Comparison of ENCODE assay signal across 8 cellular contexts in the genomic region with DNA sequence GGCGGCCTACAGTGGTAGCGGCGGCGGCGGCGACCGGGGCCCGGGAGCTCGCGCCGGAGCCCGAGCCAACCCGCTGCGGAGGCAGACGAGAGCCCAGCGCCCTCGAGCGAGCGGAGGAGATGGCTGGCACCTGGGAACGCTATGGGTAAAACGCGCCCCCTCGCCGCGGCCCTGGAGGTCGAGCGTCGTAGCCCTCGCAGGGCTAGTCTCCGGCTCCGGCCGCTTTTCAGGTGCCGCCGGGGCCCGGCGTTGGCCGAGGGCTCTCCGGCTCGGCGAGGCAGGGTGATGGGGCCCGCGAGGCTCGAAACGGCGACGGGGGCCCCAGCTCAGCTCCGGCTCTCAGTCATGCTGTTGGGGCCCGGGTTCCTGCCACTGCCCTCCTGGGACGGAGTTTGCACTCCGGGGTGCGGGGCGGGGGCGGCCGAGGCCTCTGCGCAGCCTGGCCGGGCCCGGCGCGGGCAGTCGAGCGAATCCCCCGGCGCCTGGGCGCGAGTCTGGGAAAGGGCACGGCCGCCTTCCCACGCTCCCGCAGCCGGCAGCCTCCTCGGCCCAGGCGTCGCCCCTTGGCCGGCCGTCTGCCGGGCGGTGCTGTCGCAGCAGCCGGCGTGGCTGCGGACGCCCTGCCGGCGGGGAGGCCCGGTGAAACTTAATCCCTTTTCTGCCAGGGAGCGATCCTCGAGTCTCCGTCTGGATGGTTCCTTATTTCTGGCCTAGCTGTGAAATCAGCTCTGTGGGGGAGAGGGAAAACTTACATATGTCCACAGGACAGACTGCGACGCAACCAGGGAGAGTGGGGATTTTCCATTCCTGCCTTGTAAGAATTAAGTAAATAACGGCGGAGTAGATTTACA. TPM values are rescaled to one million over a fixed set of nuclear protein-coding genes. Genes with fewer than 3 reads are reported as not detected.
A peak's percentile ranks its signal among the peaks of the same experiment; 100 is the strongest.
DNase-seq lines count a peak whose midpoint lies in the region; ATAC-seq and TF ChIP-seq lines count a peak whose summit lies in the region.

No MANE protein-coding gene starts in this region.

- no peaks in the 10 kb centered on the region for H3K27me3 Mint-ChIP-seq in activated T-helper 17 cell treated with anti-CD3 and anti-CD28 coated beads, Interleukin-2, amount 50 U/mL, for 72 hours
- peaks cover 5% of the 10 kb centered on the region for H3K27me3 Mint-ChIP-seq in nephron (ENCODE audit: low read depth)

- no peaks in the 10 kb centered on the region for H3K36me3 Mint-ChIP-seq in activated T-helper 17 cell treated with anti-CD3 and anti-CD28 coated beads, Interleukin-2, amount 50 U/mL, for 72 hours (ENCODE audit: low read depth)
- H3K36me3 Mint-ChIP-seq in nephron (ENCODE audit: low read depth), result no peaks in the 10 kb centered on the region

- H3K36me3 ChIP-seq in thyroid gland, result no peaks in the 10 kb centered on the region

- peak overlapping the region; percentile 80 to 93 (median 93) for H3K27ac ChIP-seq in thyroid gland

- peak overlapping the region; percentile 83 for H3K4me3 Mint-ChIP-seq in activated T-helper 17 cell treated with anti-CD3 and anti-CD28 coated beads, Interleukin-2, amount 50 U/mL, for 72 hours
- H3K4me3 Mint-ChIP-seq in nephron, result peak overlapping the region; percentile 84 to 94 (median 90)

- H3K27ac Mint-ChIP-seq in activated T-helper 17 cell treated with anti-CD3 and anti-CD28 coated beads, Interleukin-2, amount 50 U/mL, for 72 hours, result peak overlapping the region; percentile 85
- peak overlapping the region; percentile 96 to 97 (median 96) for H3K27ac Mint-ChIP-seq in nephron

- TF ChIP-seq POLR2A in thyroid gland (IDR thresholded peaks at IDR 0.05), result no peak

- H3K4me1 Mint-ChIP-seq in activated T-helper 17 cell treated with anti-CD3 and anti-CD28 coated beads, Interleukin-2, amount 50 U/mL, for 72 hours, result peaks cover 23% of the 10 kb centered on the region
- H3K4me1 Mint-ChIP-seq in nephron, result peaks cover 41% of the 10 kb centered on the region

- intact Hi-C loops in thyroid gland (cut with DNase I), result no loop called here

- no peak for TF ChIP-seq CTCF in nephron (IDR thresholded peaks at IDR 0.05; ENCODE audit: unreplicated experiment in 3 of 3)
- no peak for TF ChIP-seq CTCF in thyroid gland (IDR thresholded peaks at IDR 0.05)

- DNase-seq in GM03348 (ENCODE audit: low spot score), result peak; percentile 56
- DNase-seq in NCI-H226, result peak; percentile 3
- peak; percentile 23 for DNase-seq in fibroblast of peridontal ligament (ENCODE audit: extremely low read depth)
- peak; percentile 60 to 62 for DNase-seq in thyroid gland
- no peak for DNase-seq in GOT3 (lab: John Stamatoyannopoulos, UW)

- 2 to 3% methylated on average over 4 to 7 of the region's 92 CpGs for WGBS in thyroid gland, 2 donors

- no peaks in the 10 kb centered on the region for H3K9me3 Mint-ChIP-seq in activated T-helper 17 cell treated with anti-CD3 and anti-CD28 coated beads, Interleukin-2, amount 50 U/mL, for 72 hours
- peaks cover 11% of the 10 kb centered on the region for H3K9me3 Mint-ChIP-seq in nephron

- peak; percentile 48 for ATAC-seq in HG02571 (IDR thresholded peaks at IDR 0.05; ENCODE audit: unreplicated experiment)
- ATAC-seq in activated T-helper 17 cell treated with anti-CD3 and anti-CD28 coated beads, Interleukin-2, amount 50 U/mL, for 72 hours (replicated peaks), result peak; percentile 50

- H3K9me3 ChIP-seq in thyroid gland, result no peaks in the 10 kb centered on the region

- no peaks in the 10 kb centered on the region for H3K4me1 ChIP-seq in thyroid gland

- H3K27me3 ChIP-seq in thyroid gland, result no peaks in the 10 kb centered on the region

- H3K4me3 ChIP-seq in thyroid gland (replicated peaks in 1 of 3), result peak overlapping the region in 2 of 3 donors; percentile 13 to 41

RNA-seq across cellular contexts. Expression of a gene that starts 0.8 kb away (rescaled TPM):
- 1 to 10 TPM; 4.2 to 7.1 TPM for total RNA-seq in activated T-helper 17 cell treated with anti-CD3 and anti-CD28 coated beads, Interleukin-2, amount 50 U/mL, for 72 hours
- total RNA-seq in thyroid gland, result 10 to 100 TPM; 37.9 to 55.3 (median 46.5) TPM

RNA-seq across cellular contexts. Expression of a gene that starts 49.0 kb away (rescaled TPM):
- not detected for total RNA-seq in activated T-helper 17 cell treated with anti-CD3 and anti-CD28 coated beads, Interleukin-2, amount 50 U/mL, for 72 hours
- total RNA-seq in thyroid gland, result not detected

RNA-seq across cellular contexts. Expression of a gene that starts 50.9 kb away (rescaled TPM):
- total RNA-seq in activated T-helper 17 cell treated with anti-CD3 and anti-CD28 coated beads, Interleukin-2, amount 50 U/mL, for 72 hours, result 100 to 1,000 TPM in 1 of 2 donors, 10 to 100 TPM in 1; 49.9 to 199 TPM
- 100 to 1,000 TPM; 268 to 504 (median 383) TPM for total RNA-seq in thyroid gland

Comparison
In these comparisons a context has a peak if more than half of its experiments do, and no peak if none do; other contexts are left out.
1. RNA of a gene that starts 0.8 kb away (total RNA-seq): 37.9 to 55.3 TPM in thyroid gland; 4.2 to 7.1 TPM in activated T-helper 17 cell treated with anti-CD3 and anti-CD28 coated beads, Interleukin-2, amount 50 U/mL, for 72 hours; every median in the first group is over 4 times any median in the second.